12 cellular contexts compared by ENCODE assay signal in genomic region chr1:67194209-67194863, GRCh38. TPM values are rescaled to one million over a fixed set of nuclear protein-coding genes. Genes with fewer than 3 reads are reported as not detected.
DNase-seq lines count a peak whose midpoint lies in the region; ATAC-seq and TF ChIP-seq lines count a peak whose summit lies in the region.
"Had no signal": no experiment of that assay in that cellular context is flagged by ENCODE, and none has a peak within 500 bp of the region (broad histone marks: within the 10 kb centered on the region; RNA-seq: fewer than 3 reads in every experiment).

No MANE protein-coding gene starts in this region.

- H3K9me3 ChIP-seq in neuronal stem cell (replicated peaks in 1 of 2; ENCODE audit: control insufficient read depth in 2 of 2, insufficient read depth in 1 of 2, low read depth in 1 of 2, low read length in 2 of 2) = no peaks in the 10 kb centered on the region
- H3K9me3 ChIP-seq in tibial nerve = no peaks in the 10 kb centered on the region

- H3K4ac ChIP-seq in neuronal stem cell (ENCODE audit: low read length) = no peak overlapping the region

- H3K9ac ChIP-seq in neuronal stem cell (ENCODE audit: low read depth, low read length, poor library complexity) = no peak overlapping the region

- H3K18ac ChIP-seq in neuronal stem cell (ENCODE audit: low read length) = no peak overlapping the region

- peak; percentile 83 for ATAC-seq in activated CD4-positive, CD25-positive, alpha-beta regulatory T cell treated with anti-CD3 and anti-CD28 coated beads, Interleukin-2, amount 50 U/mL, for 24 hours
- ATAC-seq in HG02678 (IDR thresholded peaks at IDR 0.05; ENCODE audit: unreplicated experiment) = peak; percentile 83
- no peak for ATAC-seq in omental fat pad (ENCODE audit: low FRiP score)

- H2AK5ac ChIP-seq in neuronal stem cell (ENCODE audit: low read depth, low read length) = no peak overlapping the region

- H2BK15ac ChIP-seq in neuronal stem cell (ENCODE audit: low read length) = no peak overlapping the region

- TF ChIP-seq EP300 in tibial nerve (IDR thresholded peaks at IDR 0.05) = no peak

- no peaks in the 10 kb centered on the region for H3K79me1 ChIP-seq in neuronal stem cell (ENCODE audit: low read depth, low read length)

- TF ChIP-seq POLR2A in tibial nerve (IDR thresholded peaks at IDR 0.05) = no peak

- no peak overlapping the region for H2BK12ac ChIP-seq in neuronal stem cell (ENCODE audit: low read length)

- WGBS in neuronal stem cell (ENCODE audit: extremely low coverage in 2 of 2, insufficient read length in 2 of 2, insufficient replicate concordance in 1 of 2), 2 donors = no CpG with 5 or more reads among the region's 2 CpGs
- WGBS in tibial nerve, 2 donors = 92 to 95% methylated on average over 2 of the region's 2 CpGs

- no peak overlapping the region for H2BK5ac ChIP-seq in neuronal stem cell (ENCODE audit: low read length)

- H2AFZ ChIP-seq in neuronal stem cell (ENCODE audit: low read length) = peak overlapping the region; percentile 16

- H3K27ac ChIP-seq in neuronal stem cell (replicated peaks; ENCODE audit: low read length) = no peak overlapping the region
- no peak overlapping the region for H3K27ac ChIP-seq in tibial nerve

- TF ChIP-seq CTCF in tibial nerve (IDR thresholded peaks at IDR 0.05) (no peak), omental fat pad (IDR thresholded peaks at IDR 0.05) (no peak)

- H3K4me2 ChIP-seq in neuronal stem cell (ENCODE audit: insufficient read depth, low read length, poor library complexity, severe bottlenecking) = no peak overlapping the region

- H4K91ac ChIP-seq in neuronal stem cell (ENCODE audit: low read depth, low read length, poor library complexity) = no peak overlapping the region

- peaks cover 3 to 16% of the 10 kb centered on the region in 2 donors for H3K4me1 ChIP-seq in neuronal stem cell (ENCODE audit: control insufficient read depth in 2 of 2, insufficient read depth in 1 of 2, low read depth in 1 of 2, low read length in 2 of 2)
- H3K4me1 ChIP-seq in tibial nerve = no peaks in the 10 kb centered on the region

- no peak overlapping the region for H2BK120ac ChIP-seq in neuronal stem cell (ENCODE audit: low read depth, low read length)

- H4K8ac ChIP-seq in neuronal stem cell (ENCODE audit: low read depth, low read length) = no peak overlapping the region

- H3K27me3 ChIP-seq in neuronal stem cell (ENCODE audit: control insufficient read depth in 3 of 3, insufficient read depth in 3 of 3, low read depth in 1 of 3, low read length in 3 of 3) = no peaks in the 10 kb centered on the region
- no peaks in the 10 kb centered on the region for H3K27me3 ChIP-seq in tibial nerve

- DNase-seq in activated CD4-positive, CD25-positive, alpha-beta regulatory T cell treated with anti-CD3 and anti-CD28 coated beads, Interleukin-2, amount 50 U/mL, for 72 hours = no peak
- DNase-seq in M059J (ENCODE audit: low read depth) = peak; percentile 21
- DNase-seq in neuronal stem cell (ENCODE audit: low spot score) = no peak
- DNase-seq in tibial nerve (ENCODE audit: low spot score in 2 of 2) = no peak
- no peak for DNase-seq in dedifferentiated amniotic fluid mesenchymal stem cell (ENCODE audit: extremely low spot score)
- no peak for DNase-seq in omental fat pad (ENCODE audit: low spot score)
- DNase-seq: 8988T had no signal

- no peak overlapping the region for H3K23ac ChIP-seq in neuronal stem cell (ENCODE audit: low read depth, low read length, poor library complexity)

- H3K4me3 ChIP-seq in neuronal stem cell (ENCODE audit: low read length in 2 of 2) (no peak overlapping the region), tibial nerve (no peak overlapping the region)

- no peak overlapping the region for H3K14ac ChIP-seq in neuronal stem cell (ENCODE audit: low read length)

- H3K36me3 ChIP-seq in neuronal stem cell (replicated peaks in 1 of 2; ENCODE audit: control insufficient read depth in 2 of 2, insufficient read depth in 2 of 2, low read length in 2 of 2) (no peaks in the 10 kb centered on the region), tibial nerve (no peaks in the 10 kb centered on the region)

RNA-seq across cellular contexts. Expression of gene IL23R, which starts 28.1 kb away (rescaled TPM):
- total RNA-seq in M059J (2014; rRNA removed; shearing (Covaris generic)) = 0.07 TPM in 1 of 2 replicates, not detected in the other
- polyA plus RNA-seq in neuronal stem cell (2013, experiment 1 of 2) = not detected
- polyA plus RNA-seq in neuronal stem cell (2013, experiment 2 of 2) = not detected
- not detected for total RNA-seq in tibial nerve
- under 1 TPM in 2 of 4 donors, not detected in 2; 0.19 to 0.32 TPM for total RNA-seq in omental fat pad
- total RNA-seq: cardiac septum, skeletal muscle tissue had no signal

RNA-seq across cellular contexts. Expression of gene C1orf141, which starts 59.6 kb away (rescaled TPM):
- total RNA-seq in M059J (2014; rRNA removed; shearing (Covaris generic)) = not detected in 2 replicates
- polyA plus RNA-seq in neuronal stem cell (2013, experiment 1 of 2) = 0.06 TPM
- polyA plus RNA-seq in neuronal stem cell (2013, experiment 2 of 2) = 0.12 TPM
- total RNA-seq in tibial nerve (not detected), omental fat pad (not detected)
- total RNA-seq: cardiac septum, skeletal muscle tissue, ureter had no signal
